10 cellular contexts compared by ENCODE assay signal in genomic region chr11:44566559-44566949, GRCh38. TPM values are rescaled to one million over a fixed set of nuclear protein-coding genes. Genes with fewer than 3 reads are reported as not detected.
DNase-seq lines count a peak whose midpoint lies in the region; ATAC-seq and TF ChIP-seq lines count a peak whose summit lies in the region.
"Had no signal": no experiment of that assay in that cellular context is flagged by ENCODE, and none has a peak within 500 bp of the region (broad histone marks: within the 10 kb centered on the region; RNA-seq: fewer than 3 reads in every experiment).

No MANE protein-coding gene starts in this region.

- peaks cover 13% of the 10 kb centered on the region for H4K20me1 ChIP-seq in Loucy (ENCODE audit: insufficient read depth, low read length, poor library complexity, severe bottlenecking)

- H3K9me3 Mint-ChIP-seq in CD8-positive, alpha-beta memory T cell: no peaks in the 10 kb centered on the region
- no peaks in the 10 kb centered on the region for H3K9me3 Mint-ChIP-seq in nephron

- H3K4me3 Mint-ChIP-seq in CD8-positive, alpha-beta memory T cell: peak overlapping the region; percentile 86 to 94 (median 90)
- H3K4me3 Mint-ChIP-seq in nephron: peak overlapping the region; percentile 6 to 83 (median 61)

- 0 out of 2 replicates have a peak, but pooled peaks cover 6% of the 10 kb centered on the region for H3F3A ChIP-seq in Loucy (ENCODE audit: low read depth)

- H3K4me2 ChIP-seq in Loucy (ENCODE audit: low read depth, low read length, poor library complexity, severe bottlenecking): peak overlapping the region; percentile 94

- intact Hi-C loops in breast epithelium (cut with DNase I; ENCODE audit: low total_unique reads): no loop called here

- TF ChIP-seq POLR2A in breast epithelium (IDR thresholded peaks at IDR 0.05): no peak

- no peaks in the 10 kb centered on the region for H3K9me2 ChIP-seq in Loucy (replicated peaks; ENCODE audit: low read depth, low read length)

- no peaks in the 10 kb centered on the region for H3K27me3 ChIP-seq in CD8-positive, alpha-beta memory T cell (ENCODE audit: insufficient read depth, low read length, poor library complexity, severe bottlenecking)
- no peaks in the 10 kb centered on the region for H3K27me3 ChIP-seq in Loucy (ENCODE audit: insufficient read depth, low read length, poor library complexity, severe bottlenecking)
- H3K27me3 ChIP-seq in breast epithelium: no peaks in the 10 kb centered on the region

- no peak for DNase-seq in CD8-positive, alpha-beta memory T cell
- DNase-seq in breast epithelium (ENCODE audit: low spot score in 2 of 2): no peak
- DNase-seq in foreskin melanocyte: no peak
- no peak for DNase-seq in activated CD4-positive, alpha-beta T cell treated with anti-CD3 and anti-CD28 coated beads, Interleukin-2, amount 50 U/mL, for 4 hours
- DNase-seq: midbrain, SW 1271 had no signal

- H3K36me3 ChIP-seq in CD8-positive, alpha-beta memory T cell (ENCODE audit: insufficient read depth, low read length): no peaks in the 10 kb centered on the region
- H3K36me3 ChIP-seq in Loucy (ENCODE audit: insufficient read depth, low read length) (no peaks in the 10 kb centered on the region), breast epithelium (no peaks in the 10 kb centered on the region)

- POLR2A ChIA-PET in CD8-positive, alpha-beta memory T cell (lab: Charles Lee): no interaction called here

- peaks cover 65% of the 10 kb centered on the region for H3K79me2 ChIP-seq in Loucy (ENCODE audit: insufficient read depth, low read length)

- H3K36me3 Mint-ChIP-seq in CD8-positive, alpha-beta memory T cell: peaks cover 0 to 4% (median 0%) of the 10 kb centered on the region in 3 donors
- H3K36me3 Mint-ChIP-seq in nephron (ENCODE audit: low read depth): no peaks in the 10 kb centered on the region

- ATAC-seq in HG02798 (IDR thresholded peaks at IDR 0.05; ENCODE audit: poor library complexity, unreplicated experiment) (no peak), HG02623 (IDR thresholded peaks at IDR 0.05; ENCODE audit: unreplicated experiment) (no peak)

- H3K27me3 Mint-ChIP-seq in CD8-positive, alpha-beta memory T cell: no peaks in the 10 kb centered on the region
- peaks cover 12% of the 10 kb centered on the region for H3K27me3 Mint-ChIP-seq in nephron (ENCODE audit: low read depth)

- peaks cover 62% of the 10 kb centered on the region for H3K4me1 ChIP-seq in CD8-positive, alpha-beta memory T cell (ENCODE audit: insufficient read depth, low read length)
- H3K4me1 ChIP-seq in Loucy (ENCODE audit: insufficient read depth, low read length, poor library complexity, severe bottlenecking) (peaks cover 58% of the 10 kb centered on the region), breast epithelium (peaks cover 13 to 30% of the 10 kb centered on the region in 2 donors)

- H3K27ac Mint-ChIP-seq in CD8-positive, alpha-beta memory T cell: peak overlapping the region; percentile 76 to 96 (median 88)
- peak overlapping the region in 2 of 3 experiments; percentile 14 to 58 for H3K27ac Mint-ChIP-seq in nephron

- H2AFZ ChIP-seq in Loucy (ENCODE audit: low read length): no peak overlapping the region

- no peak overlapping the region for H3K27ac ChIP-seq in CD8-positive, alpha-beta memory T cell (ENCODE audit: low read depth, low read length)
- peak overlapping the region in 1 of 2 donors; percentile 99 for H3K27ac ChIP-seq in breast epithelium

- H3K4me1 Mint-ChIP-seq in CD8-positive, alpha-beta memory T cell: peaks cover 57 to 72% (median 57%) of the 10 kb centered on the region in 3 donors
- H3K4me1 Mint-ChIP-seq in nephron: peaks cover 66% of the 10 kb centered on the region

- CTCF ChIA-PET in CD8-positive, alpha-beta memory T cell (lab: Charles Lee): interaction anchor here (23.5 kb wide), 1 partner anchor 50 kb away, joined by 532 read pairs; no protein-coding TSS in a partner anchor

- no peaks in the 10 kb centered on the region for H3K9me3 ChIP-seq in CD8-positive, alpha-beta memory T cell (ENCODE audit: low read length)
- no peaks in the 10 kb centered on the region for H3K9me3 ChIP-seq in Loucy (ENCODE audit: insufficient read depth, low read depth, low read length)
- no peaks in the 10 kb centered on the region for H3K9me3 ChIP-seq in breast epithelium

- TF ChIP-seq CTCF in Loucy (conservative IDR thresholded peaks at IDR 0.05; ENCODE audit: low read length) (no peak), breast epithelium (IDR thresholded peaks at IDR 0.05) (no peak), nephron (IDR thresholded peaks at IDR 0.05; ENCODE audit: unreplicated experiment in 3 of 3) (no peak)

- peak overlapping the region; percentile 98 for H3K4me3 ChIP-seq in CD8-positive, alpha-beta memory T cell (ENCODE audit: low read length)
- H3K4me3 ChIP-seq in Loucy (ENCODE audit: low read length, poor library complexity, severe bottlenecking) (peak overlapping the region; percentile 96), breast epithelium (peak overlapping the region in 2 of 3 donors; percentile 69 to 82)

- peak overlapping the region; percentile 97 for H3K9ac ChIP-seq in Loucy (ENCODE audit: low read depth, low read length, poor library complexity, severe bottlenecking)

RNA-seq across cellular contexts. Expression of gene CD82, which starts 1.1 kb away (rescaled TPM):
- 100 to 1,000 TPM; 356 to 388 TPM for total RNA-seq in CD8-positive, alpha-beta memory T cell
- polyA plus RNA-seq in CD8-positive, alpha-beta memory T cell: 131 TPM
- 10 to 100 TPM; 12.0 to 40.4 (median 38.0) TPM for total RNA-seq in breast epithelium

Comparison
In these comparisons a context has a peak if more than half of its experiments do, and no peak if none do; other contexts are left out.
1. RNA of gene CD82, which starts 1.1 kb away (total RNA-seq): 356 to 388 TPM in CD8-positive, alpha-beta memory T cell; 12.0 to 40.4 TPM in breast epithelium; every median in the first group is over 4 times any median in the second.
2. Peak in every context shown above with its lines, with median percentiles within 50 percentile points of each other: H3K4me3 ChIP-seq.